1 cellular context compared by ENCODE assay signal in the genomic region with DNA sequence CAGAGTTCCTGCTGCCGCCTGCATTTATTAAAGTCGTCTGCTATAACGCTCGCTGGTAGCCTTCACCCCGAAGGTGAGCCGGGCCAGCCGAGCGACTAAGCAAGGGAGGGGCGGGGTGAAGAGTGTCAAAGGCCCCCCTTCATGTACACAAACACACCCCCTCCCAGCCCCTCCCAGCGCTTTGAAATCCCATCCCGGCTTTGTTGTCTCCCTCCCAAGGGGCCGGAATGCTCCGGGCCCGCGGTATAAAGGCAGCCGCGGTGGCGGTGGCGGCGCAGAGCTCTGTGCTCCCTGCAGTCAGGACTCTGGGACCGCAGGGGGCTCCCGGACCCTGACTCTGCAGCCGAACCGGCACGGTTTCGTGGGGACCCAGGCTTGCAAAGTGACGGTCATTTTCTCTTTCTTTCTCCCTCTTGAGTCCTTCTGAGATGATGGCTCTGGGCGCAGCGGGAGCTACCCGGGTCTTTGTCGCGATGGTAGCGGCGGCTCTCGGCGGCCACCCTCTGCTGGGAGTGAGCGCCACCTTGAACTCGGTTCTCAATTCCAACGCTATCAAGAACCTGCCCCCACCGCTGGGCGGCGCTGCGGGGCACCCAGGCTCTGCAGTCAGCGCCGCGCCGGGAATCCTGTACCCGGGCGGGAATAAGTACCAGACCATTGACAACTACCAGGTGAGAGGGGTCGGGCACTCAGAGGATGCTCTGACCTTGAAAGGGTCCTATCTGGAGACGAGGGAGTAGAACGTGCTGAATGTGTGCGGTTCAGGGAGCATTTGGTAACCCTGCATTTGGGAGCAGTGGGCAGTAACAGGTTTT.
TF ChIP-seq lines count a peak whose summit lies in the region.

Gene DKK1, plus strand, starts transcription at position 275 of the 815 bp plus-strand sequence. Its CDS starts 154 bp downstream, at position 429.

TF ChIP-seq in HepG2, 621 proteins besides CTCF, POLR2A, EP300 and RAD21 (continued from another document and continues in another):
- TF ChIP-seq ZNF280B (CRISPR knock-in tag; IDR thresholded peaks at IDR 0.05; ENCODE audit: borderline replicate concordance) (peak; percentile 89), ISL2 (CRISPR knock-in tag; IDR thresholded peaks at IDR 0.05) (peak; percentile 57; the same call in 1 of the 2 replicates), ZNF234 (CRISPR knock-in tag; conservative IDR thresholded peaks at IDR 0.05) (no peak; the same call in 1 of the 2 replicates), ATM (IDR thresholded peaks at IDR 0.05; ENCODE audit: borderline replicate concordance) (no peak), LCORL (IDR thresholded peaks at IDR 0.05) (no peak), LCORL (CRISPR knock-in tag; IDR thresholded peaks at IDR 0.05) (0 out of 2 replicates have a peak, but pooled peaks have one; percentile 61), ZNF850 (CRISPR knock-in tag; conservative IDR thresholded peaks at IDR 0.05) (0 out of 2 replicates have a peak, but pooled peaks have one; percentile 30), HNRNPLL (IDR thresholded peaks at IDR 0.05; ENCODE audit: low read depth, low read length, poor library complexity, severe bottlenecking) (peak; percentile 74), TFE3 (CRISPR knock-in tag; IDR thresholded peaks at IDR 0.05) (no peak; the same call in 1 of the 2 replicates), GABPB1 (CRISPR knock-in tag; IDR thresholded peaks at IDR 0.05) (peak; percentile 51), ZBTB46 (CRISPR knock-in tag; IDR thresholded peaks at IDR 0.05; ENCODE audit: borderline replicate concordance) (no peak), SMAD1 (CRISPR knock-in tag; IDR thresholded peaks at IDR 0.05; ENCODE audit: borderline replicate concordance, low read depth) (peak; percentile 47; the same call in 1 of the 2 replicates), MXI1 (IDR thresholded peaks at IDR 0.05; ENCODE audit: borderline replicate concordance, low read depth, low read length) (0 out of 3 replicates have a peak, but pooled peaks have one; percentile 24), ZNF343 (CRISPR knock-in tag; IDR thresholded peaks at IDR 0.05) (0 out of 2 replicates have a peak, but pooled peaks have one; percentile 62), PATZ1 (CRISPR knock-in tag; IDR thresholded peaks at IDR 0.05) (peak; percentile 100), SPEN (CRISPR knock-in tag; IDR thresholded peaks at IDR 0.05; ENCODE audit: low read depth) (no peak), TARDBP (CRISPR knock-in tag; IDR thresholded peaks at IDR 0.05) (peak; percentile 90), FOXJ3 (CRISPR knock-in tag; IDR thresholded peaks at IDR 0.05; ENCODE audit: borderline replicate concordance) (peak; percentile 85; the same call in 1 of the 2 replicates), ZNF274 (CRISPR knock-in tag; IDR thresholded peaks at IDR 0.05) (no peak), ZKSCAN8 (CRISPR knock-in tag; IDR thresholded peaks at IDR 0.05; ENCODE audit: borderline replicate concordance) (no peak), THAP8 (CRISPR knock-in tag; IDR thresholded peaks at IDR 0.05; ENCODE audit: borderline replicate concordance) (peak; percentile 38; the same call in 1 of the 2 replicates), TOE1 (CRISPR knock-in tag; IDR thresholded peaks at IDR 0.05) (peak; percentile 13; the same call in 1 of the 2 replicates), DPF2 (CRISPR knock-in tag; IDR thresholded peaks at IDR 0.05; ENCODE audit: borderline replicate concordance, low read depth) (0 out of 2 replicates have a peak, but pooled peaks have one; percentile 7), USF2 (IDR thresholded peaks at IDR 0.05; ENCODE audit: low read depth, low read length) (no peak), USF2 (CRISPR knock-in tag; IDR thresholded peaks at IDR 0.05; ENCODE audit: borderline replicate concordance) (no peak; the same call in 1 of the 2 replicates), ZNF740 (CRISPR knock-in tag; IDR thresholded peaks at IDR 0.05) (peak; percentile 14; the same call in 1 of the 2 replicates), TCF7 (IDR thresholded peaks at IDR 0.05; ENCODE audit: low read depth) (peak; percentile 98), NCOA2 (CRISPR knock-in tag; IDR thresholded peaks at IDR 0.05) (peak; percentile 79), ZNF768 (CRISPR knock-in tag; IDR thresholded peaks at IDR 0.05) (0 out of 2 replicates have a peak, but pooled peaks have one; percentile 8), GRHL1 (CRISPR knock-in tag; conservative IDR thresholded peaks at IDR 0.05) (no peak), KDM2A (CRISPR knock-in tag; IDR thresholded peaks at IDR 0.05; ENCODE audit: borderline replicate concordance, low read depth) (peak; percentile 78; the same call in 1 of the 2 replicates), KDM4B (CRISPR knock-in tag; IDR thresholded peaks at IDR 0.05) (no peak), ZNF232 (CRISPR knock-in tag; IDR thresholded peaks at IDR 0.05; ENCODE audit: borderline replicate concordance) (0 out of 2 replicates have a peak, but pooled peaks have one; percentile 74), MAFG (CRISPR knock-in tag; IDR thresholded peaks at IDR 0.05) (no peak)
- TF ChIP-seq, protein P1, sequence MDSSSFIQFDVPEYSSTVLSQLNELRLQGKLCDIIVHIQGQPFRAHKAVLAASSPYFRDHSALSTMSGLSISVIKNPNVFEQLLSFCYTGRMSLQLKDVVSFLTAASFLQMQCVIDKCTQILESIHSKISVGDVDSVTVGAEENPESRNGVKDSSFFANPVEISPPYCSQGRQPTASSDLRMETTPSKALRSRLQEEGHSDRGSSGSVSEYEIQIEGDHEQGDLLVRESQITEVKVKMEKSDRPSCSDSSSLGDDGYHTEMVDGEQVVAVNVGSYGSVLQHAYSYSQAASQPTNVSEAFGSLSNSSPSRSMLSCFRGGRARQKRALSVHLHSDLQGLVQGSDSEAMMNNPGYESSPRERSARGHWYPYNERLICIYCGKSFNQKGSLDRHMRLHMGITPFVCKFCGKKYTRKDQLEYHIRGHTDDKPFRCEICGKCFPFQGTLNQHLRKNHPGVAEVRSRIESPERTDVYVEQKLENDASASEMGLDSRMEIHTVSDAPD (CRISPR knock-in tag; IDR thresholded peaks at IDR 0.05) = no peak
